Comparison of ENCODE assay signal across 16 cellular contexts in genomic region chr16:81520151-81520470, GRCh38.
DNase-seq lines count a peak whose midpoint lies in the region; ATAC-seq and TF ChIP-seq lines count a peak whose summit lies in the region.
"Had no signal": no experiment of that assay in that cellular context is flagged by ENCODE, and none has a peak within 500 bp of the region (broad histone marks: within the 10 kb centered on the region; RNA-seq: fewer than 3 reads in every experiment).

No MANE protein-coding gene starts in this region.

- H4K20me1 ChIP-seq in PC-3 (ENCODE audit: low read length) = no peaks in the 10 kb centered on the region
- H4K20me1 ChIP-seq in SK-N-SH (ENCODE audit: insufficient read depth) = 0 out of 2 replicates have a peak, but pooled peaks cover 3% of the 10 kb centered on the region

- H3K4me1 ChIP-seq in PC-3 (ENCODE audit: insufficient read depth, low read length) (peaks cover 61% of the 10 kb centered on the region), subcutaneous abdominal adipose tissue (ENCODE audit: control insufficient read depth in 5 of 5, insufficient read depth in 5 of 5, low read length in 5 of 5) (peaks cover 12 to 56% (median 45%) of the 10 kb centered on the region in 5 donors), SK-N-SH (ENCODE audit: control insufficient read depth in 1 of 2, insufficient read depth in 2 of 2, low read depth in 1 of 2, low read length in 1 of 2) (peaks cover 0 to 24% of the 10 kb centered on the region in 2 experiments; a peak in 2 of 4 replicates)

- H3K9me3 Mint-ChIP-seq in activated naive CD4-positive, alpha-beta T cell treated with anti-CD3 and anti-CD28 coated beads, Interleukin-2, amount 50 U/mL, for 24 hours = no peaks in the 10 kb centered on the region
- H3K9me3 Mint-ChIP-seq in activated naive CD4-positive, alpha-beta T cell treated with anti-CD3 and anti-CD28 coated beads, Interleukin-2, amount 50 U/mL, for 72 hours = no peaks in the 10 kb centered on the region
- H3K9me3 Mint-ChIP-seq in effector memory CD8-positive, alpha-beta T cell = no peaks in the 10 kb centered on the region
- H3K9me3 Mint-ChIP-seq: neural crest cell had no signal

- H3K27me3 Mint-ChIP-seq in activated naive CD4-positive, alpha-beta T cell treated with anti-CD3 and anti-CD28 coated beads, Interleukin-2, amount 50 U/mL, for 24 hours = no peaks in the 10 kb centered on the region
- H3K27me3 Mint-ChIP-seq in effector memory CD8-positive, alpha-beta T cell = no peaks in the 10 kb centered on the region

- TF ChIP-seq RAD21 in SK-N-SH (IDR thresholded peaks at IDR 0.05; ENCODE audit: low read length) = no peak

- H3K79me2 ChIP-seq in PC-3 (ENCODE audit: low read length) (peaks cover 100% of the 10 kb centered on the region), SK-N-SH (ENCODE audit: insufficient read depth) (peaks cover 2% of the 10 kb centered on the region; the same call in 1 of the 2 replicates)

- no peak for TF ChIP-seq EP300 in SK-N-SH (IDR thresholded peaks at IDR 0.05; ENCODE audit: borderline replicate concordance in 1 of 2, low read depth in 1 of 2, low read length in 1 of 2)

- H3K9me2 ChIP-seq in PC-3 (replicated peaks; ENCODE audit: low read length) = no peaks in the 10 kb centered on the region
- no peaks in the 10 kb centered on the region for H3K9me2 ChIP-seq in SK-N-SH

- H2AFZ ChIP-seq in PC-3 (ENCODE audit: low read length) = no peak overlapping the region
- no peak overlapping the region for H2AFZ ChIP-seq in SK-N-SH (ENCODE audit: low read depth)
- H2AFZ ChIP-seq: GM23248 had no signal

- POLR2A ChIA-PET in PC-3 (lab: Charles Lee; ENCODE audit: unreplicated experiment) = no interaction called here
- POLR2A ChIA-PET in SK-N-SH (lab: Yijun Ruan, JAX) = no interaction called here

- CTCF ChIA-PET in PC-3 (lab: Charles Lee) = no interaction called here
- CTCF ChIA-PET in SK-N-SH (lab: Yijun Ruan, JAX) = interaction anchor here (0.6 to 2.4 kb wide), 4 partner anchors 11 to 194 kb away, joined by 3 to 7 read pairs (median 3); no protein-coding TSS in a partner anchor

- H3F3A ChIP-seq in PC-3 (ENCODE audit: low read length, unreplicated experiment) = peaks cover 6% of the 10 kb centered on the region
- no peaks in the 10 kb centered on the region for H3F3A ChIP-seq in SK-N-SH (replicated peaks; ENCODE audit: insufficient read depth)

- no peak overlapping the region for H3K4me3 ChIP-seq in PC-3 (ENCODE audit: low read length)
- no peak overlapping the region for H3K4me3 ChIP-seq in subcutaneous abdominal adipose tissue (ENCODE audit: low read depth in 1 of 5, low read length in 5 of 5)
- H3K4me3 ChIP-seq in SK-N-SH (ENCODE audit: low read depth in 2 of 2, low read length in 1 of 2) = no peak overlapping the region
- H3K4me3 ChIP-seq: GM23248, sigmoid colon had no signal

- H3K36me3 ChIP-seq in PC-3 (ENCODE audit: low read depth, low read length) = peaks cover 16% of the 10 kb centered on the region
- H3K36me3 ChIP-seq in subcutaneous abdominal adipose tissue (ENCODE audit: control insufficient read depth in 5 of 5, insufficient read depth in 5 of 5, low read length in 5 of 5) = peaks cover 0 to 7% (median 0%) of the 10 kb centered on the region in 5 donors
- H3K36me3 ChIP-seq in SK-N-SH (replicated peaks in 1 of 2; ENCODE audit: control insufficient read depth in 1 of 2, insufficient read depth in 2 of 2, low read length in 1 of 2) = no peaks in the 10 kb centered on the region
- H3K36me3 ChIP-seq: sigmoid colon had no signal

- H3K4me2 ChIP-seq in PC-3 (ENCODE audit: low read length) (peak overlapping the region; percentile 40; the same call in 1 of the 2 replicates), SK-N-SH (no peak overlapping the region)

- peak overlapping the region; percentile 76 for H3K27ac Mint-ChIP-seq in activated naive CD4-positive, alpha-beta T cell treated with anti-CD3 and anti-CD28 coated beads, Interleukin-2, amount 50 U/mL, for 24 hours
- H3K27ac Mint-ChIP-seq in activated naive CD4-positive, alpha-beta T cell treated with anti-CD3 and anti-CD28 coated beads, Interleukin-2, amount 50 U/mL, for 72 hours = no peak overlapping the region
- peak overlapping the region; percentile 100 for H3K27ac Mint-ChIP-seq in effector memory CD8-positive, alpha-beta T cell

- no peak overlapping the region for H3K4me3 Mint-ChIP-seq in activated naive CD4-positive, alpha-beta T cell treated with anti-CD3 and anti-CD28 coated beads, Interleukin-2, amount 50 U/mL, for 24 hours
- H3K4me3 Mint-ChIP-seq in effector memory CD8-positive, alpha-beta T cell = peak overlapping the region; percentile 79 to 82
- H3K4me3 Mint-ChIP-seq: neural crest cell had no signal

- peaks cover 21% of the 10 kb centered on the region for H3K4me1 Mint-ChIP-seq in activated naive CD4-positive, alpha-beta T cell treated with anti-CD3 and anti-CD28 coated beads, Interleukin-2, amount 50 U/mL, for 24 hours
- peaks cover 56 to 67% of the 10 kb centered on the region in 2 donors for H3K4me1 Mint-ChIP-seq in effector memory CD8-positive, alpha-beta T cell (ENCODE audit: low read depth in 2 of 2)

- H3K27ac ChIP-seq in PC-3 (ENCODE audit: low read length) (peak overlapping the region; percentile 50; the same call in 1 of the 2 replicates), subcutaneous abdominal adipose tissue (ENCODE audit: low read depth, low read length) (peak overlapping the region; percentile 35), SK-N-SH (ENCODE audit: low read depth in 2 of 2, low read length in 1 of 2) (peak overlapping the region in 1 of 2 experiments; percentile 87; a peak in 1 of 4 replicates)
- H3K27ac ChIP-seq: GM23248 had no signal

- no peak overlapping the region for H3K9ac ChIP-seq in PC-3 (ENCODE audit: low read length)
- H3K9ac ChIP-seq in subcutaneous abdominal adipose tissue (ENCODE audit: low read length in 5 of 5) = peak overlapping the region in 1 of 5 donors; percentile 26
- no peak overlapping the region for H3K9ac ChIP-seq in SK-N-SH
- H3K9ac ChIP-seq: GM23248 had no signal

- no peak for ATAC-seq in activated naive CD4-positive, alpha-beta T cell treated with anti-CD3 and anti-CD28 coated beads, Interleukin-2, amount 50 U/mL, for 72 hours
- ATAC-seq in PC-3 (no peak), HG03342 (IDR thresholded peaks at IDR 0.05; ENCODE audit: unreplicated experiment) (no peak)
- ATAC-seq in effector memory CD8-positive, alpha-beta T cell (replicated peaks) = no peak
- ATAC-seq: left lobe of liver, Panc1 had no signal

- H3K9me3 ChIP-seq in PC-3 (ENCODE audit: low read length) = no peaks in the 10 kb centered on the region
- H3K9me3 ChIP-seq in subcutaneous abdominal adipose tissue (ENCODE audit: control insufficient read depth in 5 of 5, low read length in 5 of 5) = no peaks in the 10 kb centered on the region
- no peaks in the 10 kb centered on the region for H3K9me3 ChIP-seq in SK-N-SH
- H3K9me3 ChIP-seq: sigmoid colon had no signal

- peaks cover 3% of the 10 kb centered on the region for H3K36me3 Mint-ChIP-seq in activated naive CD4-positive, alpha-beta T cell treated with anti-CD3 and anti-CD28 coated beads, Interleukin-2, amount 50 U/mL, for 24 hours
- peaks cover 0 to 10% of the 10 kb centered on the region in 2 donors for H3K36me3 Mint-ChIP-seq in activated naive CD4-positive, alpha-beta T cell treated with anti-CD3 and anti-CD28 coated beads, Interleukin-2, amount 50 U/mL, for 72 hours
- peaks cover 57% of the 10 kb centered on the region for H3K36me3 Mint-ChIP-seq in effector memory CD8-positive, alpha-beta T cell (ENCODE audit: insufficient read depth)

- BruUV-seq in PC-3 (replicated peaks; lab: Mats Ljungman, UMichigan) = no TSS peak

- 92% methylated on average over 4 of the region's 4 CpGs for WGBS in SK-N-SH (ENCODE audit: low lambda C conversion rate)

- TF ChIP-seq CTCF in PC-3 (conservative IDR thresholded peaks at IDR 0.05; ENCODE audit: low read depth, low read length) (no peak), SK-N-SH (IDR thresholded peaks at IDR 0.05) (no peak)

- intact Hi-C loops in PC-3 (cut with micrococcal nuclease) = no loop called here

- DNase-seq in activated naive CD4-positive, alpha-beta T cell treated with anti-CD3 and anti-CD28 coated beads, Interleukin-2, amount 50 U/mL, for 72 hours (ENCODE audit: low spot score in 2 of 2) = no peak
- DNase-seq in PC-3 = no peak
- DNase-seq in effector memory CD8-positive, alpha-beta T cell = no peak
- DNase-seq in SK-N-SH = no peak
- no peak for DNase-seq in NCI-H526 (lab: John Stamatoyannopoulos, UW)
- DNase-seq: activated CD4-positive, alpha-beta T cell treated with anti-CD3 and anti-CD28 coated beads for 4 hours; GM23248; NCI-H345; sigmoid colon; stimulated activated naive CD4-positive, alpha-beta T cell treated with Interleukin-2 at 50 U/mL for 16 hours had no signal

- H3K27me3 ChIP-seq in PC-3 (ENCODE audit: low read length) (no peaks in the 10 kb centered on the region), subcutaneous abdominal adipose tissue (ENCODE audit: control insufficient read depth in 5 of 5, insufficient read depth in 4 of 5, low read length in 5 of 5) (no peaks in the 10 kb centered on the region), SK-N-SH (ENCODE audit: insufficient read depth) (no peaks in the 10 kb centered on the region)
- H3K27me3 ChIP-seq: sigmoid colon had no signal

TF ChIP-seq in SK-N-SH, 30 proteins besides CTCF, POLR2A, EP300 and RAD21:
- no peak for TF ChIP-seq SIN3A (IDR thresholded peaks at IDR 0.05; ENCODE audit: borderline replicate concordance, low read depth, low read length)
- no peak for TF ChIP-seq RFX5 (IDR thresholded peaks at IDR 0.05; ENCODE audit: low read length)

Comparison
In these comparisons a context has a peak if more than half of its experiments do, and no peak if none do; other contexts are left out.
1. H3K27ac Mint-ChIP-seq: peak in activated naive CD4-positive, alpha-beta T cell treated with anti-CD3 and anti-CD28 coated beads, Interleukin-2, amount 50 U/mL, for 24 hours (single experiment) and effector memory CD8-positive, alpha-beta T cell (2 of 2); none in activated naive CD4-positive, alpha-beta T cell treated with anti-CD3 and anti-CD28 coated beads, Interleukin-2, amount 50 U/mL, for 72 hours (0 of 2).